Comparison of ENCODE assay signal across 8 cellular contexts in genomic region chr18:2958819-2959298, GRCh38. TPM values are rescaled to one million over a fixed set of nuclear protein-coding genes. Genes with fewer than 3 reads are reported as not detected.
DNase-seq lines count a peak whose midpoint lies in the region; ATAC-seq and TF ChIP-seq lines count a peak whose summit lies in the region.

No MANE protein-coding gene starts in this region.

- POLR2A ChIA-PET in Caco-2 (lab: Charles Lee), result no interaction called here

- H3K27me3 Mint-ChIP-seq in Caco-2 (ENCODE audit: insufficient read depth, unreplicated experiment), result no peaks in the 10 kb centered on the region

- H3K36me3 Mint-ChIP-seq in Caco-2 (ENCODE audit: insufficient read depth, unreplicated experiment), result peaks cover 36% of the 10 kb centered on the region

- H3K4me3 Mint-ChIP-seq in Caco-2 (ENCODE audit: unreplicated experiment), result no peak overlapping the region

- no peaks in the 10 kb centered on the region for H3K27me3 ChIP-seq in Caco-2 (replicated peaks; ENCODE audit: control insufficient read depth, insufficient read depth, low read length)

- no peaks in the 10 kb centered on the region for H3K9me3 Mint-ChIP-seq in Caco-2 (ENCODE audit: unreplicated experiment)

- H3K4me1 ChIP-seq in Caco-2, result no peaks in the 10 kb centered on the region

- ATAC-seq in GM19035 (IDR thresholded peaks at IDR 0.05; ENCODE audit: unreplicated experiment) (peak; percentile 51), HG03442 (IDR thresholded peaks at IDR 0.05; ENCODE audit: unreplicated experiment) (peak; percentile 53)

- in situ Hi-C loops in astrocyte of the spinal cord (cut with HindIII; ENCODE audit: low sequenced_read_pairs), result no loop called here

- H3K36me3 ChIP-seq in Caco-2 (ENCODE audit: control insufficient read depth, insufficient read depth, low read length), result peaks cover 2% of the 10 kb centered on the region; the same call in 1 of the 2 replicates

- intact Hi-C loops in Caco-2 (cut with micrococcal nuclease; ENCODE audit: unreplicated experiment), result no loop called here

- BruUV-seq in Caco-2 (replicated peaks; lab: Mats Ljungman, UMichigan), result no TSS peak

- H3K4me3 ChIP-seq in astrocyte of the spinal cord (ENCODE audit: low read depth, low read length) (no peak overlapping the region), skeletal muscle cell (ENCODE audit: low read depth, low read length) (no peak overlapping the region), Caco-2 (ENCODE audit: low read depth, low read length) (no peak overlapping the region)

- CTCF ChIA-PET in Caco-2 (lab: Charles Lee), result no interaction called here

- DNase-seq in AG08395 (ENCODE audit: low spot score) (peak; percentile 61), astrocyte of the spinal cord (ENCODE audit: low read depth, low spot score) (peak; percentile 57), skeletal muscle cell (ENCODE audit: low read depth) (peak; percentile 40), Caco-2 (no peak), OCI-M2 (lab: John Stamatoyannopoulos, UW; ENCODE audit: unreplicated experiment) (no peak), NCI-H1436 treated with DMSO at 0.1 percent for 48 hours (lab: John Stamatoyannopoulos, UW) (no peak)

- TF ChIP-seq CTCF in astrocyte of the spinal cord (IDR thresholded peaks at IDR 0.05; ENCODE audit: low read depth, low read length), result no peak
- TF ChIP-seq CTCF in Caco-2 (IDR thresholded peaks at IDR 0.05; ENCODE audit: insufficient read depth in 1 of 2, low read depth in 1 of 2, low read length in 1 of 2, severe bottlenecking in 1 of 2, unreplicated experiment in 1 of 2), result no peak

- H3K27ac Mint-ChIP-seq in Caco-2 (ENCODE audit: unreplicated experiment), result no peak overlapping the region

- H3K4me1 Mint-ChIP-seq in Caco-2 (ENCODE audit: low read depth, unreplicated experiment), result no peaks in the 10 kb centered on the region

- no peaks in the 10 kb centered on the region for H3K9me3 ChIP-seq in Caco-2

RNA-seq across cellular contexts. Expression of gene LPIN2, which starts 54.1 kb away (rescaled TPM):
- total RNA-seq in Caco-2 (2022), result 25.3 and 26.2 TPM in 2 replicates

Comparison
In these comparisons a context has a peak if more than half of its experiments do, and no peak if none do; other contexts are left out.
1. DNase-seq: peak in AG08395 (single experiment), astrocyte of the spinal cord (single experiment) and skeletal muscle cell (single experiment); none in Caco-2 (0 of 2), OCI-M2 (single experiment) and NCI-H1436 treated with DMSO at 0.1 percent for 48 hours (single experiment).